In the genomic region with DNA sequence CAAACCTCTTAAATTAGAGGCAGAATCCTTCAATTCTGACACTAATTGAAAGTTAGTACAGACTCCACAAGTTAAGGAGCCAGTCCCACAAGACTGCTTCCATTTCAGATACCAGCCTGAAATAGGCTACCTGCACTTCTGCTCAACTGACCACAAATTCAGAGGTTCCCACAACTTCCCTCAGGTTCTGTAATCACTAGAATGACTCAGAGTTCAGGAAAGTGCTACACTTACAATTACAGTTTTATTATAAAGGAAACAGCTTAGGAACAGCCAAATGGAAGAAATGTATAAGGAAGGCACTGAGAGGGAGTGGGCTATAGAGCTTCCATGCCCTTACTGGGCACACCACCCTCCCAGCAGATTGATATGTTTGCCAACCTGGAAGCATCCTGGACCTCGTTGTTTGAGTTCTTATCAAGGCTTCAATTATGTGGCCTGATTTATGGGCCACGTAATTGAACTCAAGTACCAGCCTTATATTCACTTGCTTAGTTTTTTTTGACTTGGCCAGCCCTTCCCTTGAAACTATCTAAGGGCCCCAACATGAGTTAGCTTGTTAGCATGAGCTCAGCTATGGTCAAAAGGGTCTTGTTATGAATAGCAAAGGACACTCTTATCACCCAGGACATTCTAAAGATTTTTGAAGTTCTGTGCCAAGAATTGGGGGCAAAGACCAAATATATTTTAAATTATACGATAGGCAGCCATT, we compare ENCODE assay signal across 18 cellular contexts.
DNase-seq lines count a peak whose midpoint lies in the region; ATAC-seq and TF ChIP-seq lines count a peak whose summit lies in the region.
"Had no signal": no experiment of that assay in that cellular context is flagged by ENCODE, and none has a peak within 500 bp of the region (broad histone marks: within the 10 kb centered on the region; RNA-seq: fewer than 3 reads in every experiment).

No MANE protein-coding gene starts in this region.

- peak; percentile 23 for DNase-seq in COR-L47 (lab: John Stamatoyannopoulos, UW)
- peak; percentile 39 for DNase-seq in KBM-7
- peak; percentile 87 for DNase-seq in NCI-H748 (lab: John Stamatoyannopoulos, UW; ENCODE audit: unreplicated experiment)
- peak; percentile 24 for DNase-seq in choroid plexus epithelial cell (ENCODE audit: low read depth)
- no peak for DNase-seq in stimulated activated CD4-positive, alpha-beta T cell treated with anti-CD3 and anti-CD28 coated beads, Interleukin-4, amount 100 ng/mL, for 1 hour
- DNase-seq in activated CD4-positive, alpha-beta T cell treated with anti-CD3 and anti-CD28 coated beads, Interleukin-2, amount 50 U/mL, for 4 hours = no peak
- DNase-seq: activated CD4-positive, alpha-beta memory T cell treated with anti-CD3 and anti-CD28 coated beads, Interleukin-2, amount 10 ng/mL, durations not matched to agents 7 days and 5 days; activated naive CD8-positive, alpha-beta T cell treated with anti-CD3 and anti-CD28 coated beads for 36 hours; activated T-cell treated with anti-CD3 and anti-CD28 coated beads, Interleukin-2, amount 50 U/mL, for 4 hours; kidney; NCI-H446 treated with DMSO at 0.1 percent for 48 hours; Peyer's patch; stimulated activated CD4-positive, alpha-beta T cell treated with anti-CD3 and anti-CD28 coated beads, Interleukin-4, amount 100 ng/mL, for 4 hours; WERI-Rb-1 had no signal

- H3K4me3 ChIP-seq in choroid plexus epithelial cell (ENCODE audit: low read depth, low read length) = no peak overlapping the region
- H3K4me3 ChIP-seq: GM23338, Peyer's patch, thoracic aorta had no signal

- in situ Hi-C loops in KBM-7 (cut with MboI; ENCODE audit: low pct_unique_long_range_greater_than_20kb, low sequenced_read_pairs) = no loop called here

- no peak for TF ChIP-seq CTCF in choroid plexus epithelial cell (conservative IDR thresholded peaks at IDR 0.05; ENCODE audit: low read depth, low read length)

- ATAC-seq in HG02588 (IDR thresholded peaks at IDR 0.05; ENCODE audit: unreplicated experiment) (no peak), HG02970 (IDR thresholded peaks at IDR 0.05; ENCODE audit: low FRiP score, unreplicated experiment) (no peak)
- ATAC-seq: activated T-cell treated with anti-CD3 and anti-CD28 coated beads, Interleukin-2, amount 50 U/mL, for 4 hours; GM23338 had no signal

Comparison
In these comparisons a context has a peak if more than half of its experiments do, and no peak if none do; other contexts are left out.
1. DNase-seq: peak in COR-L47 (single experiment), KBM-7 (single experiment), NCI-H748 (single experiment) and choroid plexus epithelial cell (single experiment); none in stimulated activated CD4-positive, alpha-beta T cell treated with anti-CD3 and anti-CD28 coated beads, Interleukin-4, amount 100 ng/mL, for 1 hour (single experiment) and activated CD4-positive, alpha-beta T cell treated with anti-CD3 and anti-CD28 coated beads, Interleukin-2, amount 50 U/mL, for 4 hours (0 of 2).